1 cellular context compared by ENCODE assay signal in the genomic region with DNA sequence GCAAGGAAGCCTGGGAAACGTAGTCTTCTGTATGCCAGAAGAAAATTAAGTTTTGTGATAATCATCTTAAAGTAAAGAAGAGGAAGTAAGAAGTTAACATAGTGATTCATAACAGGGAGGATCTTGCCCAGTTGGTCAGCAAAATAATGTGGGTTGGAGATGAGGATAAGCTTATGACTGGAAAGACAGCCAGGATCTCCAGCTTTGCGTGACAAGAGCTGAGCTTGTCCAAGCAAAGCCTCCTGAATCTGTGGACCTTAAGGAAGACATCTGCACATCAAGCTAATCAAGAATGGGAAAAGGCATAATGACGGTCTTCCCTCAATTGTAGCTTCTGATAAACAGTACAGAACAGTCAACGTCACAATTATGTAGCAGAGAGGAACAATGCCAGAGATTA.
TF ChIP-seq lines count a peak whose summit lies in the region.

No MANE protein-coding gene starts in this region.

TF ChIP-seq in GM23338, 12 proteins besides CTCF, POLR2A, EP300 and RAD21 (continued from another document):
- TF ChIP-seq, protein P1, sequence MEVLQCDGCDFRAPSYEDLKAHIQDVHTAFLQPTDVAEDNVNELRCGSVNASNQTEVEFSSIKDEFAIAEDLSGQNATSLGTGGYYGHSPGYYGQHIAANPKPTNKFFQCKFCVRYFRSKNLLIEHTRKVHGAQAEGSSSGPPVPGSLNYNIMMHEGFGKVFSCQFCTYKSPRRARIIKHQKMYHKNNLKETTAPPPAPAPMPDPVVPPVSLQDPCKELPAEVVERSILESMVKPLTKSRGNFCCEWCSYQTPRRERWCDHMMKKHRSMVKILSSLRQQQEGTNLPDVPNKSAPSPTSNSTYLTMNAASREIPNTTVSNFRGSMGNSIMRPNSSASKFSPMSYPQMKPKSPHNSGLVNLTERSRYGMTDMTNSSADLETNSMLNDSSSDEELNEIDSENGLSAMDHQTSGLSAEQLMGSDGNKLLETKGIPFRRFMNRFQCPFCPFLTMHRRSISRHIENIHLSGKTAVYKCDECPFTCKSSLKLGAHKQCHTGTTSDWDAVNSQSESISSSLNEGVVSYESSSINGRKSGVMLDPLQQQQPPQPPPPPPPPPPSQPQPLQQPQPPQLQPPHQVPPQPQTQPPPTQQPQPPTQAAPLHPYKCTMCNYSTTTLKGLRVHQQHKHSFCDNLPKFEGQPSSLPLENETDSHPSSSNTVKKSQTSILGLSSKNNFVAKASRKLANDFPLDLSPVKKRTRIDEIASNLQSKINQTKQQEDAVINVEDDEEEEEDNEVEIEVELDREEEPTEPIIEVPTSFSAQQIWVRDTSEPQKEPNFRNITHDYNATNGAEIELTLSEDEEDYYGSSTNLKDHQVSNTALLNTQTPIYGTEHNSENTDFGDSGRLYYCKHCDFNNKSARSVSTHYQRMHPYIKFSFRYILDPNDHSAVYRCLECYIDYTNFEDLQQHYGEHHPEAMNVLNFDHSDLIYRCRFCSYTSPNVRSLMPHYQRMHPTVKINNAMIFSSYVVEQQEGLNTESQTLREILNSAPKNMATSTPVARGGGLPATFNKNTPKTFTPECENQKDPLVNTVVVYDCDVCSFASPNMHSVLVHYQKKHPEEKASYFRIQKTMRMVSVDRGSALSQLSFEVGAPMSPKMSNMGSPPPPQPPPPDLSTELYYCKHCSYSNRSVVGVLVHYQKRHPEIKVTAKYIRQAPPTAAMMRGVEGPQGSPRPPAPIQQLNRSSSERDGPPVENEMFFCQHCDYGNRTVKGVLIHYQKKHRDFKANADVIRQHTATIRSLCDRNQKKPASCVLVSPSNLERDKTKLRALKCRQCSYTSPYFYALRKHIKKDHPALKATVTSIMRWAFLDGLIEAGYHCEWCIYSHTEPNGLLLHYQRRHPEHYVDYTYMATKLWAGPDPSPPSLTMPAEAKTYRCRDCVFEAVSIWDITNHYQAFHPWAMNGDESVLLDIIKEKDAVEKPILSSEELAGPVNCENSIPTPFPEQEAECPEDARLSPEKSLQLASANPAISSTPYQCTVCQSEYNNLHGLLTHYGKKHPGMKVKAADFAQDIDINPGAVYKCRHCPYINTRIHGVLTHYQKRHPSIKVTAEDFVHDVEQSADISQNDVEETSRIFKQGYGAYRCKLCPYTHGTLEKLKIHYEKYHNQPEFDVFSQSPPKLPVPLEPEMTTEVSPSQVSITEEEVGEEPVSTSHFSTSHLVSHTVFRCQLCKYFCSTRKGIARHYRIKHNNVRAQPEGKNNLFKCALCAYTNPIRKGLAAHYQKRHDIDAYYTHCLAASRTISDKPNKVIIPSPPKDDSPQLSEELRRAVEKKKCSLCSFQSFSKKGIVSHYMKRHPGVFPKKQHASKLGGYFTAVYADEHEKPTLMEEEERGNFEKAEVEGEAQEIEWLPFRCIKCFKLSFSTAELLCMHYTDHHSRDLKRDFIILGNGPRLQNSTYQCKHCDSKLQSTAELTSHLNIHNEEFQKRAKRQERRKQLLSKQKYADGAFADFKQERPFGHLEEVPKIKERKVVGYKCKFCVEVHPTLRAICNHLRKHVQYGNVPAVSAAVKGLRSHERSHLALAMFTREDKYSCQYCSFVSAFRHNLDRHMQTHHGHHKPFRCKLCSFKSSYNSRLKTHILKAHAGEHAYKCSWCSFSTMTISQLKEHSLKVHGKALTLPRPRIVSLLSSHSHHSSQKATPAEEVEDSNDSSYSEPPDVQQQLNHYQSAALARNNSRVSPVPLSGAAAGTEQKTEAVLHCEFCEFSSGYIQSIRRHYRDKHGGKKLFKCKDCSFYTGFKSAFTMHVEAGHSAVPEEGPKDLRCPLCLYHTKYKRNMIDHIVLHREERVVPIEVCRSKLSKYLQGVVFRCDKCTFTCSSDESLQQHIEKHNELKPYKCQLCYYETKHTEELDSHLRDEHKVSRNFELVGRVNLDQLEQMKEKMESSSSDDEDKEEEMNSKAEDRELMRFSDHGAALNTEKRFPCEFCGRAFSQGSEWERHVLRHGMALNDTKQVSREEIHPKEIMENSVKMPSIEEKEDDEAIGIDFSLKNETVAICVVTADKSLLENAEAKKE (CRISPR knock-in tag; IDR thresholded peaks at IDR 0.05): no peak
- TF ChIP-seq CREB1 (CRISPR knock-in tag; IDR thresholded peaks at IDR 0.05; ENCODE audit: low read depth): no peak
